8 cellular contexts compared by ENCODE assay signal in the genomic region with DNA sequence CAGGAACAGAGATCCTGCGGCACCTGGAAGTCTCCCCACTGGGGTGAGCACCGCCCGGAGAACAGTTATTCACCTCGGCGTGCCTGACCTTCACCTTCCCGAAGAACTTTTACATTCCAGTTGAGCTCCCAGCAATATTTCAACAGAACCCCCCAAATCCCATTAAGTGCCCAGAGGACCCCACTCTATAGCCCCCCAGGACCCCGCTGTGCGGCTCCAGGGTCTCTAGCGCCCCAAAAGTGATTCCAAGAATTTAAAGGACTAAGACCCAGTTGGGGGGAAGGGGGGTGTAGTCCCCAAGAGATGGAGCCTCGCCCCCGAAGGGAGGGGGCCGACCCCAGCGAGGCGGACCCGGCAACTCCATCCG. TPM values are rescaled to one million over a fixed set of nuclear protein-coding genes. Genes with fewer than 3 reads are reported as not detected.
DNase-seq lines count a peak whose midpoint lies in the region; ATAC-seq, FAIRE-seq and TF ChIP-seq lines count a peak whose summit lies in the region.

No MANE protein-coding gene starts in this region.

- H3K36me3 Mint-ChIP-seq in activated CD4-positive, alpha-beta T cell treated with anti-CD3 and anti-CD28 coated beads, Interleukin-2, amount 10 ng/mL, durations not matched to agents 7 days and 5 days (ENCODE audit: low read depth): peaks cover 12% of the 10 kb centered on the region
- peaks cover 15% of the 10 kb centered on the region for H3K36me3 Mint-ChIP-seq in activated naive CD8-positive, alpha-beta T cell treated with anti-CD3 and anti-CD28 coated beads, Interleukin-2, amount 50 U/mL, for 24 hours (ENCODE audit: low read depth)

- H3K9ac ChIP-seq in kidney (ENCODE audit: low read length in 2 of 2): peak overlapping the region; percentile 57 to 77

- no peaks in the 10 kb centered on the region for H3K9me3 Mint-ChIP-seq in activated CD4-positive, alpha-beta T cell treated with anti-CD3 and anti-CD28 coated beads, Interleukin-2, amount 10 ng/mL, durations not matched to agents 7 days and 5 days
- no peaks in the 10 kb centered on the region for H3K9me3 Mint-ChIP-seq in activated naive CD8-positive, alpha-beta T cell treated with anti-CD3 and anti-CD28 coated beads, Interleukin-2, amount 50 U/mL, for 24 hours

- DNase-seq in activated CD4-positive, alpha-beta T cell treated with anti-CD3 and anti-CD28 coated beads, Interleukin-2, amount 10 ng/mL, durations not matched to agents 7 days and 5 days: no peak
- no peak for DNase-seq in activated CD4-positive, alpha-beta T cell treated with anti-CD3 and anti-CD28 coated beads, Interleukin-2, amount 50 U/mL, for 4 hours
- no peak for DNase-seq in activated naive CD8-positive, alpha-beta T cell treated with anti-CD3 and anti-CD28 coated beads, Interleukin-2, amount 50 U/mL, for 24 hours
- DNase-seq in kidney (no peak), thoracic aorta (ENCODE audit: low spot score) (no peak), GM13977 (ENCODE audit: low spot score) (no peak), DMS53 treated with DMSO at 0.1 percent for 48 hours (lab: John Stamatoyannopoulos, UW; ENCODE audit: unreplicated experiment) (no peak)

- H3K4me1 ChIP-seq in kidney (ENCODE audit: control insufficient read depth in 1 of 2, insufficient read depth in 1 of 2, low read depth in 1 of 2, low read length in 2 of 2) (peaks cover 13 to 28% of the 10 kb centered on the region in 2 donors), thoracic aorta (ENCODE audit: control insufficient read depth in 1 of 2, low read depth in 2 of 2) (peaks cover 21 to 42% of the 10 kb centered on the region in 2 donors)

- CTCF ChIA-PET in activated CD4-positive, alpha-beta T cell treated with anti-CD3 and anti-CD28 coated beads, Interleukin-2, amount 10 ng/mL, durations not matched to agents 7 days and 5 days (lab: Charles Lee): interaction anchor here (0.8 to 2.7 kb wide), 21 partner anchors 16 to 245 kb away, joined by 3 to 55 read pairs (median 4); partner anchors contain the start of gene TNFSF14

- H3K27ac ChIP-seq in kidney (ENCODE audit: low read depth in 2 of 2, low read length in 2 of 2) (peak overlapping the region; percentile 95 to 96), thoracic aorta (peak overlapping the region; percentile 89 to 92)

- POLR2A ChIA-PET in activated CD4-positive, alpha-beta T cell treated with anti-CD3 and anti-CD28 coated beads, Interleukin-2, amount 10 ng/mL, durations not matched to agents 7 days and 5 days (lab: Charles Lee): interaction anchor here (0.7 to 1.0 kb wide), 3 partner anchors 119 to 612 kb away, joined by 3 to 4 read pairs (median 3); partner anchors contain the start of gene ARHGEF18

- no peak for ATAC-seq in activated naive CD8-positive, alpha-beta T cell treated with anti-CD3 and anti-CD28 coated beads, Interleukin-2, amount 50 U/mL, for 24 hours
- ATAC-seq in thoracic aorta (ENCODE audit: insufficient number of reproducible peaks, low FRiP score, low read depth) (no peak), GM18861 (IDR thresholded peaks at IDR 0.05; ENCODE audit: unreplicated experiment) (no peak)

- in situ Hi-C loops in GM13977 (cut with MboI; ENCODE audit: low pct_unique_long_range_greater_than_20kb, low sequenced_read_pairs, unreplicated experiment): loop anchor here (10.0 kb wide), 1 partner anchor 212 kb away; no protein-coding TSS in a partner anchor

- TF ChIP-seq CTCF in kidney (IDR thresholded peaks at IDR 0.05; ENCODE audit: borderline replicate concordance, extremely low read depth, insufficient read depth): no peak
- TF ChIP-seq CTCF in thoracic aorta (IDR thresholded peaks at IDR 0.05): peak; percentile 3
- TF ChIP-seq CTCF in GM13977 (IDR thresholded peaks at IDR 0.05; ENCODE audit: extremely low read depth, insufficient read depth, missing control alignments): no peak

- H3K27ac Mint-ChIP-seq in activated CD4-positive, alpha-beta T cell treated with anti-CD3 and anti-CD28 coated beads, Interleukin-2, amount 10 ng/mL, durations not matched to agents 7 days and 5 days: peak overlapping the region; percentile 99
- H3K27ac Mint-ChIP-seq in activated naive CD8-positive, alpha-beta T cell treated with anti-CD3 and anti-CD28 coated beads, Interleukin-2, amount 50 U/mL, for 24 hours: peak overlapping the region; percentile 93

- H3K4me1 Mint-ChIP-seq in activated CD4-positive, alpha-beta T cell treated with anti-CD3 and anti-CD28 coated beads, Interleukin-2, amount 10 ng/mL, durations not matched to agents 7 days and 5 days: peaks cover 39% of the 10 kb centered on the region
- H3K4me1 Mint-ChIP-seq in activated naive CD8-positive, alpha-beta T cell treated with anti-CD3 and anti-CD28 coated beads, Interleukin-2, amount 50 U/mL, for 24 hours: peaks cover 45% of the 10 kb centered on the region

- H3K4me3 ChIP-seq in kidney (ENCODE audit: low read length in 2 of 2): peak overlapping the region; percentile 75 to 93
- H3K4me3 ChIP-seq in thoracic aorta: peak overlapping the region; percentile 96

- no peaks in the 10 kb centered on the region for H3K27me3 ChIP-seq in thoracic aorta (replicated peaks; ENCODE audit: insufficient read depth)

- intact Hi-C loops in kidney (cut with DNase I): no loop called here

- no peaks in the 10 kb centered on the region for H3K9me3 ChIP-seq in kidney (ENCODE audit: control insufficient read depth in 1 of 2, low read length in 2 of 2)
- H3K9me3 ChIP-seq in thoracic aorta: no peaks in the 10 kb centered on the region

- H3K4me3 Mint-ChIP-seq in activated CD4-positive, alpha-beta T cell treated with anti-CD3 and anti-CD28 coated beads, Interleukin-2, amount 10 ng/mL, durations not matched to agents 7 days and 5 days: peak overlapping the region; percentile 95
- peak overlapping the region; percentile 91 for H3K4me3 Mint-ChIP-seq in activated naive CD8-positive, alpha-beta T cell treated with anti-CD3 and anti-CD28 coated beads, Interleukin-2, amount 50 U/mL, for 24 hours

- H3K36me3 ChIP-seq in kidney (ENCODE audit: control insufficient read depth in 1 of 2, insufficient read depth in 2 of 2, low read length in 2 of 2) (no peaks in the 10 kb centered on the region), thoracic aorta (peaks cover 13% of the 10 kb centered on the region)

- H3K27me3 Mint-ChIP-seq in activated CD4-positive, alpha-beta T cell treated with anti-CD3 and anti-CD28 coated beads, Interleukin-2, amount 10 ng/mL, durations not matched to agents 7 days and 5 days: no peaks in the 10 kb centered on the region
- H3K27me3 Mint-ChIP-seq in activated naive CD8-positive, alpha-beta T cell treated with anti-CD3 and anti-CD28 coated beads, Interleukin-2, amount 50 U/mL, for 24 hours: no peaks in the 10 kb centered on the region

- FAIRE-seq in kidney (lab: Jason Lieb, UNC): no peak

RNA-seq across cellular contexts. Expression of gene GPR108, which starts 0.5 kb away (rescaled TPM):
- 10 to 100 TPM; 64.6 TPM for total RNA-seq in activated CD4-positive, alpha-beta T cell treated with anti-CD3 and anti-CD28 coated beads, Interleukin-2, amount 10 ng/mL, durations not matched to agents 7 days and 5 days
- total RNA-seq in kidney: 113 TPM
- polyA plus RNA-seq in kidney (ENCODE audit: insufficient read depth, low read depth, low replicate concordance): 144 TPM
- total RNA-seq in thoracic aorta: 10 to 100 TPM; 32.2 to 84.2 TPM

RNA-seq across cellular contexts. Expression of gene TRIP10, which starts 2.6 kb away (rescaled TPM):
- 10 to 100 TPM; 11.1 to 11.2 TPM for total RNA-seq in activated CD4-positive, alpha-beta T cell treated with anti-CD3 and anti-CD28 coated beads, Interleukin-2, amount 10 ng/mL, durations not matched to agents 7 days and 5 days
- total RNA-seq in kidney (92.9 TPM), thoracic aorta (100 to 1,000 TPM in 1 of 2 donors, 10 to 100 TPM in 1; 98.2 to 105 TPM)
- 57.5 TPM for polyA plus RNA-seq in kidney (ENCODE audit: insufficient read depth, low read depth, low replicate concordance)

RNA-seq across cellular contexts. Expression of gene C3, which starts 16.4 kb away (rescaled TPM):
- total RNA-seq in activated CD4-positive, alpha-beta T cell treated with anti-CD3 and anti-CD28 coated beads, Interleukin-2, amount 10 ng/mL, durations not matched to agents 7 days and 5 days: not detected
- total RNA-seq in kidney: 3,831 TPM
- polyA plus RNA-seq in kidney (ENCODE audit: insufficient read depth, low read depth, low replicate concordance): 452 TPM
- 100 to 1,000 TPM; 277 to 754 TPM for total RNA-seq in thoracic aorta

RNA-seq across cellular contexts. Expression of gene SH2D3A, which starts 30.3 kb away (rescaled TPM):
- 10 to 100 TPM; 31.5 to 35.2 TPM for total RNA-seq in activated CD4-positive, alpha-beta T cell treated with anti-CD3 and anti-CD28 coated beads, Interleukin-2, amount 10 ng/mL, durations not matched to agents 7 days and 5 days
- total RNA-seq in kidney (35.4 TPM), thoracic aorta (1 to 10 TPM in 1 of 2 donors, under 1 TPM in 1; 0.68 to 7.1 TPM)
- 12.5 TPM for polyA plus RNA-seq in kidney (ENCODE audit: insufficient read depth, low read depth, low replicate concordance)

RNA-seq across cellular contexts. Expression of gene VAV1, which starts 35.6 kb away (rescaled TPM):
- 100 to 1,000 TPM; 123 to 132 TPM for total RNA-seq in activated CD4-positive, alpha-beta T cell treated with anti-CD3 and anti-CD28 coated beads, Interleukin-2, amount 10 ng/mL, durations not matched to agents 7 days and 5 days
- 15.5 TPM for total RNA-seq in kidney
- polyA plus RNA-seq in kidney (ENCODE audit: insufficient read depth, low read depth, low replicate concordance): 0.90 TPM
- 10 to 100 TPM in 1 of 2 donors, 1 to 10 TPM in 1; 7.6 to 12.2 TPM for total RNA-seq in thoracic aorta

Comparison
In these comparisons a context has a peak if more than half of its experiments do, and no peak if none do; other contexts are left out.
1. RNA of gene C3, which starts 16.4 kb away (total RNA-seq): 3,831 TPM in kidney (single experiment) and 277 to 754 TPM in thoracic aorta; not detected in activated CD4-positive, alpha-beta T cell treated with anti-CD3 and anti-CD28 coated beads, Interleukin-2, amount 10 ng/mL, durations not matched to agents 7 days and 5 days; every median in the first group is over 100 times any median in the second.